ENCODE assay signal across 1 cellular context in genomic region chr6:42229720-42230119, GRCh38.
A peak's percentile ranks its signal among the peaks of the same experiment; 100 is the strongest.
TF ChIP-seq lines count a peak whose summit lies in the region.

No MANE protein-coding gene starts in this region.

TF ChIP-seq in HepG2, 621 proteins besides CTCF, POLR2A, EP300 and RAD21:
- no peak for TF ChIP-seq ZBTB40 (IDR thresholded peaks at IDR 0.05)
- TF ChIP-seq ZBTB40 (CRISPR knock-in tag; IDR thresholded peaks at IDR 0.05): peak; percentile 74
- 0 out of 2 replicates have a peak, but pooled peaks have one; percentile 16 for TF ChIP-seq NR2C2 (CRISPR knock-in tag; IDR thresholded peaks at IDR 0.05; ENCODE audit: borderline replicate concordance)
- TF ChIP-seq GFI1 (CRISPR knock-in tag; IDR thresholded peaks at IDR 0.05; ENCODE audit: borderline replicate concordance): 0 out of 2 replicates have a peak, but pooled peaks have one; percentile 14
- no peak for TF ChIP-seq ZNF616 (CRISPR knock-in tag; IDR thresholded peaks at IDR 0.05; ENCODE audit: low read depth)
